ENCODE assay signal across 8 cellular contexts in genomic region chr1:168469690-168470089, GRCh38.
DNase-seq lines count a peak whose midpoint lies in the region; ATAC-seq, FAIRE-seq and TF ChIP-seq lines count a peak whose summit lies in the region.

No MANE protein-coding gene starts in this region.

- H3K4me3 ChIP-seq in right atrium auricular region, result no peak overlapping the region

- H3K36me3 ChIP-seq in right atrium auricular region, result no peaks in the 10 kb centered on the region

- no peaks in the 10 kb centered on the region for H3K27me3 Mint-ChIP-seq in activated T-cell treated with anti-CD3 and anti-CD28 coated beads, Interleukin-2, amount 50 U/mL, for 4 hours (ENCODE audit: low read depth)

- H3K4me1 Mint-ChIP-seq in activated T-cell treated with anti-CD3 and anti-CD28 coated beads, Interleukin-2, amount 50 U/mL, for 4 hours (ENCODE audit: low read depth), result peaks cover 61% of the 10 kb centered on the region

- H3K36me3 Mint-ChIP-seq in activated T-cell treated with anti-CD3 and anti-CD28 coated beads, Interleukin-2, amount 50 U/mL, for 4 hours (ENCODE audit: insufficient read depth), result peaks cover 2% of the 10 kb centered on the region

- TF ChIP-seq CTCF in right atrium auricular region (IDR thresholded peaks at IDR 0.05), result no peak

- H3K9me3 Mint-ChIP-seq in activated T-cell treated with anti-CD3 and anti-CD28 coated beads, Interleukin-2, amount 50 U/mL, for 4 hours, result peaks cover 7% of the 10 kb centered on the region

- ATAC-seq in activated T-cell treated with anti-CD3 and anti-CD28 coated beads, Interleukin-2, amount 50 U/mL, for 4 hours, result peak in 1 of 2 donors; percentile 56
- ATAC-seq in HG02623 (IDR thresholded peaks at IDR 0.05; ENCODE audit: unreplicated experiment), result no peak

- H3K4me3 Mint-ChIP-seq in activated T-cell treated with anti-CD3 and anti-CD28 coated beads, Interleukin-2, amount 50 U/mL, for 4 hours, result no peak overlapping the region

- H3K4me1 ChIP-seq in right atrium auricular region, result peaks cover 0 to 21% of the 10 kb centered on the region in 2 donors

- no peak for FAIRE-seq in HTR-8/SVneo (lab: Jason Lieb, UNC)

- no peaks in the 10 kb centered on the region for H3K9me3 ChIP-seq in right atrium auricular region

- DNase-seq in AML-193 (lab: John Stamatoyannopoulos, UW) (peak; percentile 54 to 73), M059J (ENCODE audit: low read depth) (peak; percentile 97), right atrium auricular region (ENCODE audit: low spot score) (peak; percentile 82), HTR-8/SVneo (ENCODE audit: insufficient read length, low spot score) (no peak), NCI-H2029 treated with DMSO at 0.1 percent for 48 hours (lab: John Stamatoyannopoulos, UW) (no peak)
- DNase-seq in activated T-cell treated with anti-CD3 and anti-CD28 coated beads, Interleukin-2, amount 50 U/mL, for 4 hours, result peak; percentile 22
- peak; percentile 29 for DNase-seq in stimulated activated CD8-positive, alpha-beta memory T cell treated with anti-CD3 and anti-CD28 coated beads, Interleukin-4, amount 100 ng/mL, for 24 hours (ENCODE audit: low read depth)

- no peaks in the 10 kb centered on the region for H3K27me3 ChIP-seq in right atrium auricular region

- H3K27ac ChIP-seq in right atrium auricular region, result no peak overlapping the region

Comparison
In these comparisons a context has a peak if more than half of its experiments do, and no peak if none do; other contexts are left out.
1. DNase-seq: peak in AML-193 (2 of 2), M059J (single experiment), activated T-cell treated with anti-CD3 and anti-CD28 coated beads, Interleukin-2, amount 50 U/mL, for 4 hours (single experiment), right atrium auricular region (single experiment) and stimulated activated CD8-positive, alpha-beta memory T cell treated with anti-CD3 and anti-CD28 coated beads, Interleukin-4, amount 100 ng/mL, for 24 hours (single experiment); none in HTR-8/SVneo (single experiment) and NCI-H2029 treated with DMSO at 0.1 percent for 48 hours (single experiment).